In the genomic region with DNA sequence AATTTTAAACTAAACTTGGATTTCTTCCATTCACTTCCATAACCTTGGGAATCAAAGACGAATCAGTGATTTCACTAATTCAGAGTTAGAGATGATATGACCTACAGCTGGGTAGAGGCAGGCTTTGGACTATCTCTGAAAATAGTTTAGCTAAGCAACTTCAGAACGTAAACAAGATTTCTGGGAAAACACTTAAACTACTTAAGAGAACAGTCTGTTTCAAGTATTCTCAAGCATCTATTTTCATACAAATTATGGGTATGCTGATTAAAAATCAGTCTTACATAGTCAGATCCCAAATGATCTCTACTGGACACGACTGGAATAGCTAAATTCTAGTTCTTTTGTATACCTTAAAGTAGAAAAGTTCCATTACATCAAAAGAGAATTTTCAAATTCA, we compare ENCODE assay signal across 24 cellular contexts.
"Had no signal": no experiment of that assay in that cellular context is flagged by ENCODE, and none has a peak within 500 bp of the region (broad histone marks: within the 10 kb centered on the region; RNA-seq: fewer than 3 reads in every experiment).

No MANE protein-coding gene starts in this region.

- H3K4me1 ChIP-seq: colonic mucosa, foreskin keratinocyte, gastrocnemius medialis had no signal

- H3K9me3 ChIP-seq: colonic mucosa, gastrocnemius medialis had no signal

- H3K27me3 ChIP-seq: brain microvascular endothelial cell, colonic mucosa, foreskin keratinocyte, gastrocnemius medialis had no signal

- H3K4me3 ChIP-seq: colonic mucosa, gastrocnemius medialis had no signal

- H3K27ac ChIP-seq: brain microvascular endothelial cell, colonic mucosa, foreskin keratinocyte, gastrocnemius medialis, VCaP had no signal

- ATAC-seq: activated naive CD4-positive, alpha-beta T cell treated with anti-CD3 and anti-CD28 coated beads, Interleukin-2, amount 50 U/mL, for 72 hours; activated T-cell treated with anti-CD3 and anti-CD28 coated beads, Interleukin-2, amount 50 U/mL, for 72 hours; esophagus mucosa; foreskin keratinocyte; gastrocnemius medialis had no signal

- H3K36me3 ChIP-seq: brain microvascular endothelial cell, colonic mucosa, gastrocnemius medialis had no signal

- DNase-seq: activated CD4-positive, alpha-beta memory T cell treated with anti-CD3 and anti-CD28 coated beads, Interleukin-2, amount 10 ng/mL, durations not matched to agents 7 days and 5 days; activated CD4-positive, alpha-beta T cell treated with anti-CD3 and anti-CD28 coated beads for 1 hour; activated CD4-positive, alpha-beta T cell treated with anti-CD3 and anti-CD28 coated beads for 4 hours; activated CD4-positive, alpha-beta T cell treated with anti-CD3 and anti-CD28 coated beads, Interleukin-2, amount 10 ng/mL, durations not matched to agents 7 days and 5 days; activated CD4-positive, alpha-beta T cell treated with anti-CD3 and anti-CD28 coated beads, Interleukin-2, amount 50 U/mL, for 4 hours; activated CD8-positive, alpha-beta memory T cell treated with anti-CD3 and anti-CD28 coated beads, Interleukin-2, amount 50 U/mL, for 48 hours; activated gamma-delta T cell; activated naive CD4-positive, alpha-beta T cell; activated naive CD4-positive, alpha-beta T cell treated with anti-CD3 and anti-CD28 coated beads, Interleukin-2, amount 10 ng/mL, durations not matched to agents 7 days and 5 days; activated T-cell treated with anti-CD3 and anti-CD28 coated beads for 4 hours; activated T-cell treated with anti-CD3 and anti-CD28 coated beads, Interleukin-2, amount 50 U/mL, for 24 hours; activated T-cell treated with anti-CD3 and anti-CD28 coated beads, Interleukin-2, amount 50 U/mL, for 72 hours; amniotic stem cell; anterior cingulate cortex; brain microvascular endothelial cell; caudate nucleus; colonic mucosa; effector CD8-positive, alpha-beta T cell; foreskin keratinocyte; gastrocnemius medialis; T-helper 2 cell had no signal
